ENCODE assay signal across 3 cellular contexts in genomic region chr12:113914806-113915205, GRCh38.
"Had no signal": no experiment of that assay in that cellular context is flagged by ENCODE, and none has a peak within 500 bp of the region (broad histone marks: within the 10 kb centered on the region; RNA-seq: fewer than 3 reads in every experiment).

No MANE protein-coding gene starts in this region.

- ATAC-seq: GM12878 had no signal

- H3K4me3 ChIP-seq: GM12878 had no signal

- DNase-seq: GDM1, GF-D8 had no signal
